1 cellular context compared by ENCODE assay signal in the genomic region with DNA sequence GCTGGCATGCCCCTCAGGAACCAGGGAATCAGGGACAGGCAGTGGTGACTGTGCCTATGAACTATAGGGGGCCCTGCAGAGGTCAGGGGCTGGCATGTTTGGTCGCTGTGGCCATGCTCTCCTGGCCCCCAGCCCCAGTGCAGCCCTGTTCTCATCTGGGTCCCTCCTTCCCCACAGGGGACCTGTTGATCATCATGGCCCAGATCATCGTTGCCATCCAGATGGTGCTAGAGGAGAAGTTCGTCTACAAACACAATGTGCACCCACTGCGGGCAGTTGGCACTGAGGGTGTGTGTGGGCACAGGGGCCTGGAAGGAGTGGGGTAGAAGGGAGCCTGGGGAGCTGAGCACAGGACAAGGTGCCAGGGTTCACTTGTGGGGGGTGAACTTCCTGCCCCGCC.
TF ChIP-seq lines count a peak whose summit lies in the region.

No MANE protein-coding gene starts in this region.

TF ChIP-seq in H1, 55 proteins besides CTCF, POLR2A, EP300 and RAD21:
- TF ChIP-seq PHF8 (conservative IDR thresholded peaks at IDR 0.05; ENCODE audit: low read depth, low read length) (no peak), CHD1 (IDR thresholded peaks at IDR 0.05; ENCODE audit: low read depth, low read length) (no peak), POLR2AphosphoS5 (IDR thresholded peaks at IDR 0.05; ENCODE audit: low read depth, low read length) (no peak), SIRT6 (IDR thresholded peaks at IDR 0.05; ENCODE audit: low read length) (no peak), BACH1 (IDR thresholded peaks at IDR 0.05; ENCODE audit: low read length) (no peak), GABPA (IDR thresholded peaks at IDR 0.05; ENCODE audit: borderline replicate concordance, insufficient read depth, low read length) (no peak), SUZ12 (IDR thresholded peaks at IDR 0.05; ENCODE audit: low read length) (no peak), TEAD4 (IDR thresholded peaks at IDR 0.05; ENCODE audit: low read depth, low read length) (no peak), TAF7 (optimal IDR thresholded peaks at IDR 0.05; ENCODE audit: borderline replicate concordance, low read depth, low read length) (no peak), CEBPB (IDR thresholded peaks at IDR 0.05; ENCODE audit: low read depth, low read length) (no peak), TCF12 (IDR thresholded peaks at IDR 0.05; ENCODE audit: low read depth, low read length) (no peak)
- TF ChIP-seq, protein P1, sequence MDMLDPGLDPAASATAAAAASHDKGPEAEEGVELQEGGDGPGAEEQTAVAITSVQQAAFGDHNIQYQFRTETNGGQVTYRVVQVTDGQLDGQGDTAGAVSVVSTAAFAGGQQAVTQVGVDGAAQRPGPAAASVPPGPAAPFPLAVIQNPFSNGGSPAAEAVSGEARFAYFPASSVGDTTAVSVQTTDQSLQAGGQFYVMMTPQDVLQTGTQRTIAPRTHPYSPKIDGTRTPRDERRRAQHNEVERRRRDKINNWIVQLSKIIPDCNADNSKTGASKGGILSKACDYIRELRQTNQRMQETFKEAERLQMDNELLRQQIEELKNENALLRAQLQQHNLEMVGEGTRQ (IDR thresholded peaks at IDR 0.05; ENCODE audit: low read length), result no peak
- TF ChIP-seq, protein P2, sequence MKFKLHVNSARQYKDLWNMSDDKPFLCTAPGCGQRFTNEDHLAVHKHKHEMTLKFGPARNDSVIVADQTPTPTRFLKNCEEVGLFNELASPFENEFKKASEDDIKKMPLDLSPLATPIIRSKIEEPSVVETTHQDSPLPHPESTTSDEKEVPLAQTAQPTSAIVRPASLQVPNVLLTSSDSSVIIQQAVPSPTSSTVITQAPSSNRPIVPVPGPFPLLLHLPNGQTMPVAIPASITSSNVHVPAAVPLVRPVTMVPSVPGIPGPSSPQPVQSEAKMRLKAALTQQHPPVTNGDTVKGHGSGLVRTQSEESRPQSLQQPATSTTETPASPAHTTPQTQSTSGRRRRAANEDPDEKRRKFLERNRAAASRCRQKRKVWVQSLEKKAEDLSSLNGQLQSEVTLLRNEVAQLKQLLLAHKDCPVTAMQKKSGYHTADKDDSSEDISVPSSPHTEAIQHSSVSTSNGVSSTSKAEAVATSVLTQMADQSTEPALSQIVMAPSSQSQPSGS (IDR thresholded peaks at IDR 0.05; ENCODE audit: low read length), result no peak
- TF ChIP-seq, protein P3, sequence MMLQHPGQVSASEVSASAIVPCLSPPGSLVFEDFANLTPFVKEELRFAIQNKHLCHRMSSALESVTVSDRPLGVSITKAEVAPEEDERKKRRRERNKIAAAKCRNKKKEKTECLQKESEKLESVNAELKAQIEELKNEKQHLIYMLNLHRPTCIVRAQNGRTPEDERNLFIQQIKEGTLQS (IDR thresholded peaks at IDR 0.05; ENCODE audit: insufficient read depth, low read depth, low read length), result no peak
- TF ChIP-seq, protein P4, sequence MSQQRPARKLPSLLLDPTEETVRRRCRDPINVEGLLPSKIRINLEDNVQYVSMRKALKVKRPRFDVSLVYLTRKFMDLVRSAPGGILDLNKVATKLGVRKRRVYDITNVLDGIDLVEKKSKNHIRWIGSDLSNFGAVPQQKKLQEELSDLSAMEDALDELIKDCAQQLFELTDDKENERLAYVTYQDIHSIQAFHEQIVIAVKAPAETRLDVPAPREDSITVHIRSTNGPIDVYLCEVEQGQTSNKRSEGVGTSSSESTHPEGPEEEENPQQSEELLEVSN (IDR thresholded peaks at IDR 0.05), result no peak
